ENCODE assay signal across 7 cellular contexts in the genomic region with DNA sequence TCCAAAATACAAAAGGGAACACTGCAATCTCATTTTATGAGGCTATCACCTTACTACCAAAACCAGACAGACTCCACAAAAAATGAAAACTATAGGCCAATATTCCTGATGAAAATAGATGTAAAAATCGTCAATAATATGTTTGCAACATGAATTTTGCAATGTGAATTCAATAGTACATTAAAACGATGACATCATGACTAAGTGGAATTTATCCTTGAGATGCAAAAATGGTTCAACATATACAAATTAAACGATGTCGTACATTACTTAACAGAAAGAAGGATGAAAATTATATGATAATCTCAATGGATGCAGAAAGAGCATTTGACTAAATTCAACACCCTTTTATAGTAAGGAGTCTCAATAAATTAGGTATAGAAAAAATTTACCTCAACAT.
"Had no signal": no experiment of that assay in that cellular context is flagged by ENCODE, and none has a peak within 500 bp of the region (broad histone marks: within the 10 kb centered on the region; RNA-seq: fewer than 3 reads in every experiment).

No MANE protein-coding gene starts in this region.

- FAIRE-seq: HTR-8/SVneo had no signal

- DNase-seq: IMR-90, Karpas-422, KBM-7, KG1 had no signal

- H3K4me2 ChIP-seq: KMS-11 had no signal

- H3K27ac ChIP-seq: HL-60, KMS-11 had no signal

- H3K9ac ChIP-seq: KMS-11 had no signal
